Comparison of ENCODE assay signal across 1 cellular context in genomic region chr16:89561195-89562026, GRCh38.
TF ChIP-seq lines count a peak whose summit lies in the region.

No MANE protein-coding gene starts in this region.

TF ChIP-seq in HepG2, 621 proteins besides CTCF, POLR2A, EP300 and RAD21 (continued from another document and continues in another):
- TF ChIP-seq ZNF510 (CRISPR knock-in tag; IDR thresholded peaks at IDR 0.05; ENCODE audit: low read depth) (no peak), PAX8 (CRISPR knock-in tag; IDR thresholded peaks at IDR 0.05; ENCODE audit: borderline replicate concordance) (peak; percentile 3; the same call in 1 of the 2 replicates), ZNF703 (CRISPR knock-in tag; IDR thresholded peaks at IDR 0.05; ENCODE audit: borderline replicate concordance) (no peak), TBP (CRISPR knock-in tag; IDR thresholded peaks at IDR 0.05) (no peak), CCAR2 (optimal IDR thresholded peaks at IDR 0.05; ENCODE audit: low read depth, low read length) (no peak), NFE2L1 (CRISPR knock-in tag; IDR thresholded peaks at IDR 0.05; ENCODE audit: borderline replicate concordance) (no peak), KIAA2018 (CRISPR knock-in tag; IDR thresholded peaks at IDR 0.05; ENCODE audit: borderline replicate concordance) (no peak), MAFG (CRISPR knock-in tag; IDR thresholded peaks at IDR 0.05) (no peak), FOXA3 (CRISPR knock-in tag; IDR thresholded peaks at IDR 0.05) (no peak), SIN3A (IDR thresholded peaks at IDR 0.05; ENCODE audit: borderline replicate concordance, low read depth, low read length) (no peak), ZNF235 (CRISPR knock-in tag; IDR thresholded peaks at IDR 0.05; ENCODE audit: borderline replicate concordance) (peak; percentile 1; the same call in 1 of the 2 replicates), ZNF577 (CRISPR knock-in tag; IDR thresholded peaks at IDR 0.05; ENCODE audit: borderline replicate concordance, low read depth) (0 out of 2 replicates have a peak, but pooled peaks have one; percentile 56), ZSCAN31 (CRISPR knock-in tag; IDR thresholded peaks at IDR 0.05; ENCODE audit: low read depth) (no peak), RFX5 (IDR thresholded peaks at IDR 0.05; ENCODE audit: low read depth, low read length) (no peak), ZC3H4 (CRISPR knock-in tag; IDR thresholded peaks at IDR 0.05; ENCODE audit: borderline replicate concordance) (0 out of 2 replicates have a peak, but pooled peaks have one; percentile 46), ZNF615 (CRISPR knock-in tag; IDR thresholded peaks at IDR 0.05; ENCODE audit: borderline replicate concordance) (no peak), ZNF354B (CRISPR knock-in tag; IDR thresholded peaks at IDR 0.05) (peak; percentile 78), ZFY (CRISPR knock-in tag; IDR thresholded peaks at IDR 0.05) (no peak), ZNF34 (CRISPR knock-in tag; IDR thresholded peaks at IDR 0.05; ENCODE audit: borderline replicate concordance) (no peak), ARHGAP35 (CRISPR knock-in tag; IDR thresholded peaks at IDR 0.05; ENCODE audit: borderline replicate concordance) (no peak), RELA (CRISPR knock-in tag; IDR thresholded peaks at IDR 0.05) (no peak), FOXK2 (IDR thresholded peaks at IDR 0.05) (no peak), HDAC2 (CRISPR knock-in tag; IDR thresholded peaks at IDR 0.05) (no peak), ZZZ3 (CRISPR knock-in tag; IDR thresholded peaks at IDR 0.05; ENCODE audit: borderline replicate concordance) (no peak), ZNF180 (CRISPR knock-in tag; IDR thresholded peaks at IDR 0.05; ENCODE audit: borderline replicate concordance, low read depth) (no peak), RBAK (CRISPR knock-in tag; IDR thresholded peaks at IDR 0.05) (no peak), PATZ1 (CRISPR knock-in tag; IDR thresholded peaks at IDR 0.05) (0 out of 2 replicates have a peak, but pooled peaks have one; percentile 6), THAP7 (CRISPR knock-in tag; IDR thresholded peaks at IDR 0.05) (no peak), ZNF737 (CRISPR knock-in tag; IDR thresholded peaks at IDR 0.05; ENCODE audit: borderline replicate concordance) (no peak), ZNF614 (CRISPR knock-in tag; IDR thresholded peaks at IDR 0.05; ENCODE audit: borderline replicate concordance) (no peak), ATF1 (CRISPR knock-in tag; IDR thresholded peaks at IDR 0.05) (no peak), ZNF234 (CRISPR knock-in tag; conservative IDR thresholded peaks at IDR 0.05) (peak; percentile 86; the same call in 1 of the 2 replicates), FOXM1 (CRISPR knock-in tag; IDR thresholded peaks at IDR 0.05) (no peak), ZSCAN30 (CRISPR knock-in tag; IDR thresholded peaks at IDR 0.05) (no peak; the same call in 1 of the 2 replicates), DBP (CRISPR knock-in tag; IDR thresholded peaks at IDR 0.05; ENCODE audit: not compliant biosample characterization) (no peak), HOXA3 (CRISPR knock-in tag; IDR thresholded peaks at IDR 0.05) (no peak), JDP2 (CRISPR knock-in tag; IDR thresholded peaks at IDR 0.05; ENCODE audit: borderline replicate concordance) (no peak), FOSL2 (CRISPR knock-in tag; IDR thresholded peaks at IDR 0.05) (no peak), POLR2AphosphoS5 (IDR thresholded peaks at IDR 0.05; ENCODE audit: low read depth, low read length) (peak; percentile 41; the same call in 1 of the 2 replicates), XBP1 (CRISPR knock-in tag; IDR thresholded peaks at IDR 0.05) (no peak), ZMYM2 (CRISPR knock-in tag; IDR thresholded peaks at IDR 0.05) (no peak), NFE2L2 (IDR thresholded peaks at IDR 0.05; ENCODE audit: low read length) (no peak), RFX3 (CRISPR knock-in tag; IDR thresholded peaks at IDR 0.05) (no peak)
- TF ChIP-seq, protein P1, sequence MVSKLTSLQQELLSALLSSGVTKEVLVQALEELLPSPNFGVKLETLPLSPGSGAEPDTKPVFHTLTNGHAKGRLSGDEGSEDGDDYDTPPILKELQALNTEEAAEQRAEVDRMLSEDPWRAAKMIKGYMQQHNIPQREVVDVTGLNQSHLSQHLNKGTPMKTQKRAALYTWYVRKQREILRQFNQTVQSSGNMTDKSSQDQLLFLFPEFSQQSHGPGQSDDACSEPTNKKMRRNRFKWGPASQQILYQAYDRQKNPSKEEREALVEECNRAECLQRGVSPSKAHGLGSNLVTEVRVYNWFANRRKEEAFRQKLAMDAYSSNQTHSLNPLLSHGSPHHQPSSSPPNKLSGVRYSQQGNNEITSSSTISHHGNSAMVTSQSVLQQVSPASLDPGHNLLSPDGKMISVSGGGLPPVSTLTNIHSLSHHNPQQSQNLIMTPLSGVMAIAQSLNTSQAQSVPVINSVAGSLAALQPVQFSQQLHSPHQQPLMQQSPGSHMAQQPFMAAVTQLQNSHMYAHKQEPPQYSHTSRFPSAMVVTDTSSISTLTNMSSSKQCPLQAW (CRISPR knock-in tag; IDR thresholded peaks at IDR 0.05): peak; percentile 53; the same call in 1 of the 2 replicates
- TF ChIP-seq, protein P2, sequence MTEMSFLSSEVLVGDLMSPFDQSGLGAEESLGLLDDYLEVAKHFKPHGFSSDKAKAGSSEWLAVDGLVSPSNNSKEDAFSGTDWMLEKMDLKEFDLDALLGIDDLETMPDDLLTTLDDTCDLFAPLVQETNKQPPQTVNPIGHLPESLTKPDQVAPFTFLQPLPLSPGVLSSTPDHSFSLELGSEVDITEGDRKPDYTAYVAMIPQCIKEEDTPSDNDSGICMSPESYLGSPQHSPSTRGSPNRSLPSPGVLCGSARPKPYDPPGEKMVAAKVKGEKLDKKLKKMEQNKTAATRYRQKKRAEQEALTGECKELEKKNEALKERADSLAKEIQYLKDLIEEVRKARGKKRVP (CRISPR knock-in tag; IDR thresholded peaks at IDR 0.05): no peak
- TF ChIP-seq, protein P3, sequence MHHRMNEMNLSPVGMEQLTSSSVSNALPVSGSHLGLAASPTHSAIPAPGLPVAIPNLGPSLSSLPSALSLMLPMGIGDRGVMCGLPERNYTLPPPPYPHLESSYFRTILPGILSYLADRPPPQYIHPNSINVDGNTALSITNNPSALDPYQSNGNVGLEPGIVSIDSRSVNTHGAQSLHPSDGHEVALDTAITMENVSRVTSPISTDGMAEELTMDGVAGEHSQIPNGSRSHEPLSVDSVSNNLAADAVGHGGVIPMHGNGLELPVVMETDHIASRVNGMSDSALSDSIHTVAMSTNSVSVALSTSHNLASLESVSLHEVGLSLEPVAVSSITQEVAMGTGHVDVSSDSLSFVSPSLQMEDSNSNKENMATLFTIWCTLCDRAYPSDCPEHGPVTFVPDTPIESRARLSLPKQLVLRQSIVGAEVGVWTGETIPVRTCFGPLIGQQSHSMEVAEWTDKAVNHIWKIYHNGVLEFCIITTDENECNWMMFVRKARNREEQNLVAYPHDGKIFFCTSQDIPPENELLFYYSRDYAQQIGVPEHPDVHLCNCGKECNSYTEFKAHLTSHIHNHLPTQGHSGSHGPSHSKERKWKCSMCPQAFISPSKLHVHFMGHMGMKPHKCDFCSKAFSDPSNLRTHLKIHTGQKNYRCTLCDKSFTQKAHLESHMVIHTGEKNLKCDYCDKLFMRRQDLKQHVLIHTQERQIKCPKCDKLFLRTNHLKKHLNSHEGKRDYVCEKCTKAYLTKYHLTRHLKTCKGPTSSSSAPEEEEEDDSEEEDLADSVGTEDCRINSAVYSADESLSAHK (CRISPR knock-in tag; IDR thresholded peaks at IDR 0.05; ENCODE audit: borderline replicate concordance): no peak
- TF ChIP-seq, protein P4, sequence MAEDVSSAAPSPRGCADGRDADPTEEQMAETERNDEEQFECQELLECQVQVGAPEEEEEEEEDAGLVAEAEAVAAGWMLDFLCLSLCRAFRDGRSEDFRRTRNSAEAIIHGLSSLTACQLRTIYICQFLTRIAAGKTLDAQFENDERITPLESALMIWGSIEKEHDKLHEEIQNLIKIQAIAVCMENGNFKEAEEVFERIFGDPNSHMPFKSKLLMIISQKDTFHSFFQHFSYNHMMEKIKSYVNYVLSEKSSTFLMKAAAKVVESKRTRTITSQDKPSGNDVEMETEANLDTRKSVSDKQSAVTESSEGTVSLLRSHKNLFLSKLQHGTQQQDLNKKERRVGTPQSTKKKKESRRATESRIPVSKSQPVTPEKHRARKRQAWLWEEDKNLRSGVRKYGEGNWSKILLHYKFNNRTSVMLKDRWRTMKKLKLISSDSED (CRISPR knock-in tag; IDR thresholded peaks at IDR 0.05): no peak
- TF ChIP-seq, protein P5, sequence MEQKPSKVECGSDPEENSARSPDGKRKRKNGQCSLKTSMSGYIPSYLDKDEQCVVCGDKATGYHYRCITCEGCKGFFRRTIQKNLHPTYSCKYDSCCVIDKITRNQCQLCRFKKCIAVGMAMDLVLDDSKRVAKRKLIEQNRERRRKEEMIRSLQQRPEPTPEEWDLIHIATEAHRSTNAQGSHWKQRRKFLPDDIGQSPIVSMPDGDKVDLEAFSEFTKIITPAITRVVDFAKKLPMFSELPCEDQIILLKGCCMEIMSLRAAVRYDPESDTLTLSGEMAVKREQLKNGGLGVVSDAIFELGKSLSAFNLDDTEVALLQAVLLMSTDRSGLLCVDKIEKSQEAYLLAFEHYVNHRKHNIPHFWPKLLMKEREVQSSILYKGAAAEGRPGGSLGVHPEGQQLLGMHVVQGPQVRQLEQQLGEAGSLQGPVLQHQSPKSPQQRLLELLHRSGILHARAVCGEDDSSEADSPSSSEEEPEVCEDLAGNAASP (CRISPR knock-in tag; IDR thresholded peaks at IDR 0.05; ENCODE audit: borderline replicate concordance): no peak
